In the genomic region with DNA sequence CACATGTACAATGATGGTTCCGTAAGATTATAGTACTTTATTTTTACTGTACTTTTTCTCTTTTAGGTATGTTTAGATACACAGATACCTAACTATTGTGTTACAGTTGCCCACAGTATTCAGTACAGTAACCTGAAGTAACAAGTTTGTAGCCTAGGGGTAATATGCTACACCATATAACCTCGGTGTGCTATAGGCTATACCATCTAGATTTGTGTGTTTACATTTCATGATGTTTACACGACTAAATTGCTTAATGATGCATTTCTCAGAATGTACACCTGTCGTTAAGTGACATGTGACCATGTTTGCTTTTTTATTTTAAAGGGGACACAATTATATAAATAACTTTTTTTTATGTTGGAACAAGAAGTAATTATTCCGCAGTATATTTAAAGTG, we compare ENCODE assay signal across 23 cellular contexts. TPM values are rescaled to one million over a fixed set of nuclear protein-coding genes. Genes with fewer than 3 reads are reported as not detected.
A peak's percentile ranks its signal among the peaks of the same experiment; 100 is the strongest.
DNase-seq lines count a peak whose midpoint lies in the region; ATAC-seq and TF ChIP-seq lines count a peak whose summit lies in the region.
"Had no signal": no experiment of that assay in that cellular context is flagged by ENCODE, and none has a peak within 500 bp of the region (broad histone marks: within the 10 kb centered on the region; RNA-seq: fewer than 3 reads in every experiment).

No MANE protein-coding gene starts in this region.

- no peak overlapping the region for H3K27ac Mint-ChIP-seq in glutamatergic neuron (ENCODE audit: unreplicated experiment)
- H3K27ac Mint-ChIP-seq: CD8-positive, alpha-beta memory T cell; H9; T-cell had no signal

- no peak overlapping the region for H3K4me3 Mint-ChIP-seq in glutamatergic neuron (ENCODE audit: unreplicated experiment)
- H3K4me3 Mint-ChIP-seq: CD8-positive, alpha-beta memory T cell; H9; T-cell had no signal

- ATAC-seq in GM19467 (IDR thresholded peaks at IDR 0.05; ENCODE audit: unreplicated experiment), result no peak
- no peak for ATAC-seq in HG03039 (IDR thresholded peaks at IDR 0.05; ENCODE audit: unreplicated experiment)
- ATAC-seq: HepG2, K562, T-cell had no signal

- DNase-seq in COR-L47 (lab: John Stamatoyannopoulos, UW) (peak; percentile 55), NCI-H1105 treated with DMSO at 0.1 percent for 48 hours (lab: John Stamatoyannopoulos, UW) (peak; percentile 76), NCI-H1930 (lab: John Stamatoyannopoulos, UW) (peak; percentile 68 to 79), NCI-H748 (lab: John Stamatoyannopoulos, UW; ENCODE audit: unreplicated experiment) (peak; percentile 93), glutamatergic neuron (no peak)
- DNase-seq in activated effector memory CD4-positive, alpha-beta T cell treated with Interleukin-2 at 50 U/mL for 16 hours, result no peak
- DNase-seq: AML-193; C1 segment of cervical spinal cord; CD8-positive, alpha-beta memory T cell; EL; GF-D8; GM23248; H9; MG63; NCI-H187; NCI-H82; OCI-M1; SJCRH30; T-cell had no signal

- H3K4me1 Mint-ChIP-seq in glutamatergic neuron (ENCODE audit: low read depth, unreplicated experiment), result no peaks in the 10 kb centered on the region
- H3K4me1 Mint-ChIP-seq: H9 had no signal

- H3K9me3 Mint-ChIP-seq in glutamatergic neuron (ENCODE audit: unreplicated experiment), result no peaks in the 10 kb centered on the region
- H3K9me3 Mint-ChIP-seq: CD8-positive, alpha-beta memory T cell; H9; T-cell had no signal

- no peaks in the 10 kb centered on the region for H3K36me3 Mint-ChIP-seq in glutamatergic neuron (ENCODE audit: unreplicated experiment)

- no peak for TF ChIP-seq CTCF in glutamatergic neuron (IDR thresholded peaks at IDR 0.05; ENCODE audit: partially characterized antibody, unreplicated experiment)

- no peaks in the 10 kb centered on the region for H3K27me3 Mint-ChIP-seq in glutamatergic neuron (ENCODE audit: unreplicated experiment)
- H3K27me3 Mint-ChIP-seq: CD8-positive, alpha-beta memory T cell; T-cell had no signal

RNA-seq across cellular contexts. Expression of gene PIK3C3, which starts 34.5 kb away (rescaled TPM):
- total RNA-seq in glutamatergic neuron (ENCODE audit: unreplicated experiment), result 74.6 TPM

Comparison
In these comparisons a context has a peak if more than half of its experiments do, and no peak if none do; other contexts are left out.
1. DNase-seq: peak in COR-L47 (single experiment), NCI-H1105 treated with DMSO at 0.1 percent for 48 hours (single experiment), NCI-H1930 (2 of 2) and NCI-H748 (single experiment); none in glutamatergic neuron (single experiment) and activated effector memory CD4-positive, alpha-beta T cell treated with Interleukin-2 at 50 U/mL for 16 hours (single experiment).